7 cellular contexts compared by ENCODE assay signal in the genomic region with DNA sequence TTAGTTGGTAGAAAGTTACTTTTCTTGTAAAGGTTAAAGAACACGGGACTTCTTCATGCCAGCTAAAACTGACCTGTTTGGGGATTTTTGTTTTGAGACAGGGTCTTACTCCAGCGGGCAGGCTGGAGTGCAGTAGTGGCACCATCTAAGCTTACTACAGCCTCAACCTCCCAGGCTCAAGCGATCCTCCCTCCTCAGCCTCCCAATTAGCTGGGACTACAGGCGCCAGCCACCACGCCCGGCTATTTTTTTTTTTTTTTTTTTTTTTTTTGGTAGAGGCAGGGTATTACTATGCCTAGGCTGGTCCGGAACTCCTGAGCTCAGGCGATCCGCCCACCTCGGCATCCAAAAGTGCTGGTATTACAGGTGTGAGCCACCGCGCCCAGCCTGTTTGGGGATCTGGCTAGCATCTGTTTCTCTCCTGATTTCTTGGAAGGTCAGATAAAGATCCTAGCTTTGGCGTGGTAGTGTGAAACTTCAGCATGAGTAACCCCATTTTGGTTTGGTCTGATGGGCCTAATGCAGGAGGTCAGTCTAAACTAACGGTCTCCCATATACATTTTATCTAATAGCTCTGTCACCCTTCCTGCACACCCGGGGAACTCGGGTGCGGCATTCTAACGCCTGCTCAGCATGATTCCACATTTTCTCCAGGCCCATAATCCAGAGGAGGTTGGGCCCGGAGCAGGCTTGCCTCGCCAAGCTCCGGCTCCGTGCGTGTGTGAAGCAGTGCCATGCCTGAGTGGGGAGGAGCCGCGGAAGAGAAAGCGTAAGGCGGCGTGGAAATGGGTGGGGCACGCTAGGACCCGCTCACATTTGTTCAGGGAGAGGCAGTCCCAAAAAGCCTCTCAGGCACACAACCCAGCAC. TPM values are rescaled to one million over a fixed set of nuclear protein-coding genes. Genes with fewer than 3 reads are reported as not detected.
DNase-seq lines count a peak whose midpoint lies in the region; ATAC-seq and TF ChIP-seq lines count a peak whose summit lies in the region.

No MANE protein-coding gene starts in this region.

- DNase-seq in HFF-Myc (ENCODE audit: extremely low read depth, low read depth) (peak; percentile 42), MV-4-11 (lab: John Stamatoyannopoulos, UW) (peak; percentile 78), cerebellum (ENCODE audit: low spot score) (peak; percentile 83), left lobe of liver (ENCODE audit: low spot score) (peak; percentile 70)
- peak; percentile 40 for DNase-seq in activated CD4-positive, CD25-positive, alpha-beta regulatory T cell treated with anti-CD3 and anti-CD28 coated beads, Interleukin-2, amount 50 U/mL, for 16 hours (ENCODE audit: low read depth, low spot score)
- peak; percentile 60 to 63 for DNase-seq in stimulated activated CD4-positive, alpha-beta T cell treated with anti-CD3 and anti-CD28 coated beads, Interleukin-2, amount 100 ng/mL, for 48 hours

- ATAC-seq in GM18498 (IDR thresholded peaks at IDR 0.05; ENCODE audit: unreplicated experiment) (peak; percentile 61), left lobe of liver (peak; percentile 74)

- peak overlapping the region; percentile 76 for H3K4me3 ChIP-seq in HFF-Myc (replicated peaks; ENCODE audit: low read depth, low read length)

- TF ChIP-seq CTCF in HFF-Myc (IDR thresholded peaks at IDR 0.05; ENCODE audit: low read depth, low read length, missing control alignments), result no peak

RNA-seq across cellular contexts. Expression of gene VDAC2, which starts 1.0 kb away (rescaled TPM):
- total RNA-seq in cerebellum (88.6 TPM), left lobe of liver (47.8 TPM)

RNA-seq across cellular contexts. Expression of gene COMTD1, which starts 26.2 kb away (rescaled TPM):
- total RNA-seq in cerebellum, result 13.8 TPM
- 26.9 TPM for total RNA-seq in left lobe of liver

Comparison
In these comparisons a context has a peak if more than half of its experiments do, and no peak if none do; other contexts are left out.
1. Peak in every context shown above with its lines: DNase-seq, ATAC-seq and H3K4me3 ChIP-seq.